Comparison of ENCODE assay signal across 8 cellular contexts in genomic region chr17:81833921-81834830, GRCh38. TPM values are rescaled to one million over a fixed set of nuclear protein-coding genes. Genes with fewer than 3 reads are reported as not detected.
DNase-seq lines count a peak whose midpoint lies in the region; ATAC-seq and TF ChIP-seq lines count a peak whose summit lies in the region.

No MANE protein-coding gene starts in this region.

- H3K9ac ChIP-seq in muscle layer of colon (ENCODE audit: low read length): peak overlapping the region; percentile 65

- no peaks in the 10 kb centered on the region for H3K36me3 Mint-ChIP-seq in IgD-negative memory B cell

- peaks cover 8% of the 10 kb centered on the region for H3K79me2 ChIP-seq in ACC112 (ENCODE audit: control insufficient read depth, insufficient read depth, low read length, unreplicated experiment)

- H3K9me3 ChIP-seq in muscle layer of colon (ENCODE audit: low read length): no peaks in the 10 kb centered on the region

- H3K27ac ChIP-seq in ACC112 (ENCODE audit: low read depth, low read length) (peak overlapping the region; percentile 91), muscle layer of colon (ENCODE audit: low read depth, low read length) (peak overlapping the region; percentile 92)

- H3K9me3 Mint-ChIP-seq in IgD-negative memory B cell: no peaks in the 10 kb centered on the region

- no peaks in the 10 kb centered on the region for H3K27me3 ChIP-seq in ACC112 (ENCODE audit: insufficient read depth, low read length)
- no peaks in the 10 kb centered on the region for H3K27me3 ChIP-seq in muscle layer of colon (ENCODE audit: control insufficient read depth in 1 of 2, insufficient read depth in 2 of 2, low read length in 2 of 2)

- no peak for ATAC-seq in GM18870 (IDR thresholded peaks at IDR 0.05; ENCODE audit: unreplicated experiment)

- H3K4me1 Mint-ChIP-seq in IgD-negative memory B cell: peaks cover 7 to 18% (median 14%) of the 10 kb centered on the region in 3 donors

- no peaks in the 10 kb centered on the region for H3K27me3 Mint-ChIP-seq in IgD-negative memory B cell

- H3K36me3 ChIP-seq in ACC112 (ENCODE audit: insufficient read depth, low read length): no peaks in the 10 kb centered on the region
- no peaks in the 10 kb centered on the region for H3K36me3 ChIP-seq in muscle layer of colon (ENCODE audit: insufficient read depth, low read length)

- peak overlapping the region; percentile 98 for H3K4me3 ChIP-seq in ACC112 (ENCODE audit: low read depth, low read length)
- peak overlapping the region; percentile 65 to 71 for H3K4me3 ChIP-seq in cardiac fibroblast (replicated peaks in 1 of 2; ENCODE audit: low read depth in 2 of 2, low read length in 2 of 2)
- peak overlapping the region; percentile 49 to 87 for H3K4me3 ChIP-seq in muscle layer of colon (ENCODE audit: low read depth in 1 of 2, low read length in 2 of 2)

- H2AFZ ChIP-seq in ACC112 (ENCODE audit: low read length, unreplicated experiment): peak overlapping the region; percentile 70

- DNase-seq in cardiac fibroblast (ENCODE audit: low read depth in 2 of 2): no peak
- no peak for DNase-seq in iPS-NIHi7 (ENCODE audit: extremely low spot score)
- DNase-seq in NCI-H82 treated with DMSO at 0.1 percent for 48 hours (lab: John Stamatoyannopoulos, UW; ENCODE audit: unreplicated experiment): no peak
- no peak for DNase-seq in DMS53 (lab: John Stamatoyannopoulos, UW)

- H3K27ac Mint-ChIP-seq in IgD-negative memory B cell: peak overlapping the region in 2 of 3 donors; percentile 91 to 92

- peaks cover 11% of the 10 kb centered on the region for H3K4me1 ChIP-seq in ACC112 (ENCODE audit: control insufficient read depth, insufficient read depth, low read length, unreplicated experiment)
- H3K4me1 ChIP-seq in muscle layer of colon (ENCODE audit: insufficient read depth, low read length): peaks cover 19% of the 10 kb centered on the region

- no peak for TF ChIP-seq CTCF in cardiac fibroblast (IDR thresholded peaks at IDR 0.05; ENCODE audit: low read depth, low read length)

- H3K4me3 Mint-ChIP-seq in IgD-negative memory B cell: peak overlapping the region; percentile 81 to 88 (median 86)

RNA-seq across cellular contexts. Expression of gene PPP1R27, which starts 0.7 kb away (rescaled TPM):
- not detected for polyA plus RNA-seq in IgD-negative memory B cell

RNA-seq across cellular contexts. Expression of gene MCRIP1, which starts 1.1 kb away (rescaled TPM):
- polyA plus RNA-seq in IgD-negative memory B cell: 66.4 TPM

RNA-seq across cellular contexts. Expression of gene P4HB, which starts 26.2 kb away (rescaled TPM):
- polyA plus RNA-seq in IgD-negative memory B cell: 177 TPM

RNA-seq across cellular contexts. Expression of gene GCGR, which starts 30.2 kb away (rescaled TPM):
- polyA plus RNA-seq in IgD-negative memory B cell: not detected

RNA-seq across cellular contexts. Expression of gene ARHGDIA, which starts 37.0 kb away (rescaled TPM):
- polyA plus RNA-seq in IgD-negative memory B cell: 163 TPM
